22 cellular contexts compared by ENCODE assay signal in genomic region chr2:75870654-75871137, GRCh38.
DNase-seq lines count a peak whose midpoint lies in the region; ATAC-seq and TF ChIP-seq lines count a peak whose summit lies in the region.
"Had no signal": no experiment of that assay in that cellular context is flagged by ENCODE, and none has a peak within 500 bp of the region (broad histone marks: within the 10 kb centered on the region; RNA-seq: fewer than 3 reads in every experiment).

No MANE protein-coding gene starts in this region.

- no peak overlapping the region for H3K4me3 ChIP-seq in H7 (ENCODE audit: insufficient read depth, low read depth, low read length)
- peak overlapping the region; percentile 10; the same call in 1 of the 2 replicates for H3K4me3 ChIP-seq in OCI-LY3 (ENCODE audit: low read length)
- H3K4me3 ChIP-seq: BLaER1, SJSA1 had no signal

- no peaks in the 10 kb centered on the region for H4K20me1 ChIP-seq in OCI-LY3 (ENCODE audit: insufficient read depth, low read length)
- H4K20me1 ChIP-seq: BLaER1 had no signal

- no peaks in the 10 kb centered on the region for H3K9me3 ChIP-seq in OCI-LY3 (ENCODE audit: insufficient read depth, low read length)
- H3K9me3 ChIP-seq: BLaER1, SJSA1 had no signal

- no peak overlapping the region for H3K27ac Mint-ChIP-seq in activated naive CD4-positive, alpha-beta T cell treated with anti-CD3 and anti-CD28 coated beads, Interleukin-2, amount 50 U/mL, for 72 hours
- H3K27ac Mint-ChIP-seq: activated CD4-positive, alpha-beta T cell treated with anti-CD3 and anti-CD28 coated beads for 36 hours had no signal

- H3K27me3 ChIP-seq in H7 (ENCODE audit: control insufficient read depth, insufficient read depth, low read length) (peaks cover 47% of the 10 kb centered on the region), OCI-LY3 (ENCODE audit: low read depth, low read length) (no peaks in the 10 kb centered on the region)
- H3K27me3 ChIP-seq: BLaER1, SJSA1 had no signal

- H3K9me3 Mint-ChIP-seq in activated naive CD4-positive, alpha-beta T cell treated with anti-CD3 and anti-CD28 coated beads, Interleukin-2, amount 50 U/mL, for 72 hours, result peaks cover 4% of the 10 kb centered on the region in 2 donors

- H3K4me1 ChIP-seq in OCI-LY3 (ENCODE audit: low read length), result no peaks in the 10 kb centered on the region
- H3K4me1 ChIP-seq: BLaER1, SJSA1 had no signal

- no peak overlapping the region for H3K27ac ChIP-seq in OCI-LY3 (ENCODE audit: low read length)
- H3K27ac ChIP-seq: BLaER1, SJSA1 had no signal

- H3K4me2 ChIP-seq in OCI-LY3 (ENCODE audit: low read length), result peak overlapping the region; percentile 41; the same call in 1 of the 2 replicates
- H3K4me2 ChIP-seq: BLaER1 had no signal

- H3K36me3 ChIP-seq in H7 (replicated peaks; ENCODE audit: control insufficient read depth, insufficient read depth, low read length) (no peaks in the 10 kb centered on the region), OCI-LY3 (replicated peaks; ENCODE audit: low read depth, low read length) (no peaks in the 10 kb centered on the region)
- H3K36me3 ChIP-seq: BLaER1, SJSA1 had no signal

- peak; percentile 22 for DNase-seq in H7
- no peak for DNase-seq in T-helper 1 cell
- no peak for DNase-seq in activated T-cell treated with anti-CD3 and anti-CD28 coated beads for 4 hours
- DNase-seq in activated naive CD4-positive, alpha-beta T cell treated with anti-CD3 and anti-CD28 coated beads, Interleukin-2, amount 50 U/mL, for 72 hours (ENCODE audit: low spot score in 2 of 2), result no peak
- DNase-seq: activated CD4-positive, alpha-beta T cell treated with anti-CD3 and anti-CD28 coated beads for 36 hours; activated naive CD4-positive, alpha-beta T cell treated with Interleukin-2 at 50 U/mL for 16 hours; cortex of kidney; erythroblast; glutamatergic neuron; islet precursor cell; KG1; mesenchymal stem cell; NCI-H1417 treated with DMSO at 0.1 percent for 48 hours; NCI-H446; retina; stimulated activated CD4-positive, alpha-beta T cell treated with anti-CD3 and anti-CD28 coated beads, Interleukin-1b, Interleukin-23, amount 100 ng/mL, for 48 hours; T-helper 9 cell had no signal

- peaks cover 0 to 4% of the 10 kb centered on the region in 2 donors for H3K36me3 Mint-ChIP-seq in activated naive CD4-positive, alpha-beta T cell treated with anti-CD3 and anti-CD28 coated beads, Interleukin-2, amount 50 U/mL, for 72 hours

- H3K79me2 ChIP-seq in OCI-LY3 (ENCODE audit: low read length), result no peaks in the 10 kb centered on the region

- TF ChIP-seq CTCF in OCI-LY3 (IDR thresholded peaks at IDR 0.05; ENCODE audit: low read depth, low read length), result no peak

- H3K9ac ChIP-seq in OCI-LY3 (ENCODE audit: low read length), result no peak overlapping the region
- H3K9ac ChIP-seq: BLaER1 had no signal

- H2AFZ ChIP-seq in OCI-LY3 (ENCODE audit: low read depth, low read length), result peak overlapping the region; percentile 89

- ATAC-seq in GM18868 (IDR thresholded peaks at IDR 0.05; ENCODE audit: unreplicated experiment) (peak; percentile 78), GM21723 (IDR thresholded peaks at IDR 0.05; ENCODE audit: unreplicated experiment) (no peak)
- ATAC-seq in activated naive CD4-positive, alpha-beta T cell treated with anti-CD3 and anti-CD28 coated beads, Interleukin-2, amount 50 U/mL, for 72 hours, result no peak
- ATAC-seq: activated CD4-positive, alpha-beta T cell treated with anti-CD3 and anti-CD28 coated beads for 36 hours had no signal
